ENCODE assay signal across 24 cellular contexts in genomic region chr4:73189274-73189810, GRCh38.
DNase-seq lines count a peak whose midpoint lies in the region; ATAC-seq, FAIRE-seq and TF ChIP-seq lines count a peak whose summit lies in the region.
"Had no signal": no experiment of that assay in that cellular context is flagged by ENCODE, and none has a peak within 500 bp of the region (broad histone marks: within the 10 kb centered on the region; RNA-seq: fewer than 3 reads in every experiment).

No MANE protein-coding gene starts in this region.

- H3K27ac Mint-ChIP-seq in activated naive CD4-positive, alpha-beta T cell treated with anti-CD3 and anti-CD28 coated beads, Interleukin-2, amount 10 ng/mL, durations not matched to agents 7 days and 5 days, result no peak overlapping the region
- H3K27ac Mint-ChIP-seq in progenitor cell of endocrine pancreas, result no peak overlapping the region

- no peak overlapping the region for H3K4me2 ChIP-seq in HepG2 (ENCODE audit: low read depth, low read length)
- no peak overlapping the region for H3K4me2 ChIP-seq in smooth muscle cell
- H3K4me2 ChIP-seq: KMS-11, PC-9 had no signal

- POLR2A ChIA-PET in HepG2 (lab: Yijun Ruan, JAX), result no interaction called here

- no peaks in the 10 kb centered on the region for H3K27me3 Mint-ChIP-seq in activated naive CD4-positive, alpha-beta T cell treated with anti-CD3 and anti-CD28 coated beads, Interleukin-2, amount 10 ng/mL, durations not matched to agents 7 days and 5 days
- no peaks in the 10 kb centered on the region for H3K27me3 Mint-ChIP-seq in progenitor cell of endocrine pancreas
- H3K27me3 Mint-ChIP-seq: CD4-positive, CD25-positive, alpha-beta regulatory T cell had no signal

- no peak overlapping the region for H3K4me3 Mint-ChIP-seq in activated naive CD4-positive, alpha-beta T cell treated with anti-CD3 and anti-CD28 coated beads, Interleukin-2, amount 10 ng/mL, durations not matched to agents 7 days and 5 days
- H3K4me3 Mint-ChIP-seq in progenitor cell of endocrine pancreas (ENCODE audit: low read depth), result no peak overlapping the region
- H3K4me3 Mint-ChIP-seq: CD4-positive, CD25-positive, alpha-beta regulatory T cell had no signal

- in situ Hi-C loops in HepG2 (cut with HindIII; ENCODE audit: extremely low pct_ligation_motif_present, low pct_unique_long_range_greater_than_20kb), result no loop called here

- intact Hi-C loops in HepG2 (cut with micrococcal nuclease; ENCODE audit: unreplicated experiment) (no loop called here), right lobe of liver (cut with DNase I) (no loop called here)

- peaks cover 7% of the 10 kb centered on the region for H3K4me1 Mint-ChIP-seq in activated naive CD4-positive, alpha-beta T cell treated with anti-CD3 and anti-CD28 coated beads, Interleukin-2, amount 10 ng/mL, durations not matched to agents 7 days and 5 days
- H3K4me1 Mint-ChIP-seq in progenitor cell of endocrine pancreas (ENCODE audit: low read depth), result peaks cover 3% of the 10 kb centered on the region

- no peaks in the 10 kb centered on the region for H3K9me3 Mint-ChIP-seq in activated naive CD4-positive, alpha-beta T cell treated with anti-CD3 and anti-CD28 coated beads, Interleukin-2, amount 10 ng/mL, durations not matched to agents 7 days and 5 days
- peaks cover 10% of the 10 kb centered on the region for H3K9me3 Mint-ChIP-seq in progenitor cell of endocrine pancreas (ENCODE audit: low read depth)
- H3K9me3 Mint-ChIP-seq: CD4-positive, CD25-positive, alpha-beta regulatory T cell had no signal

- no peaks in the 10 kb centered on the region for H3K4me1 ChIP-seq in HepG2 (ENCODE audit: insufficient read depth, low read length)
- H3K4me1 ChIP-seq in right lobe of liver, result no peaks in the 10 kb centered on the region
- H3K4me1 ChIP-seq in smooth muscle cell (ENCODE audit: low read depth), result no peaks in the 10 kb centered on the region
- H3K4me1 ChIP-seq: BE2C, Caco-2 had no signal

- H3K4me3 ChIP-seq in HepG2 (replicated peaks in 1 of 3; ENCODE audit: insufficient read depth in 1 of 3, low read depth in 2 of 3, low read length in 3 of 3), result no peak overlapping the region
- no peak overlapping the region for H3K4me3 ChIP-seq in right lobe of liver
- no peak overlapping the region for H3K4me3 ChIP-seq in smooth muscle cell
- H3K4me3 ChIP-seq: PC-9 had no signal

- H3K9ac ChIP-seq in HepG2 (ENCODE audit: insufficient read depth, low read depth, low read length), result no peak overlapping the region
- no peak overlapping the region for H3K9ac ChIP-seq in smooth muscle cell (ENCODE audit: low read depth)
- H3K9ac ChIP-seq: KMS-11 had no signal

- TF ChIP-seq POLR2A in HepG2 (IDR thresholded peaks at IDR 0.05; ENCODE audit: insufficient read depth in 1 of 2, low read depth in 2 of 2, low read length in 2 of 2) (no peak), right lobe of liver (IDR thresholded peaks at IDR 0.05) (no peak)

- H4K20me1 ChIP-seq in HepG2 (ENCODE audit: insufficient read depth, low read length), result peaks cover 20% of the 10 kb centered on the region
- H4K20me1 ChIP-seq in smooth muscle cell (ENCODE audit: low read depth), result peaks cover 99% of the 10 kb centered on the region

- TF ChIP-seq CTCF in HepG2 (CRISPR knock-in tag; IDR thresholded peaks at IDR 0.05), result no peak
- no peak for TF ChIP-seq CTCF in right lobe of liver (IDR thresholded peaks at IDR 0.05)
- no peak for TF ChIP-seq CTCF in smooth muscle cell (IDR thresholded peaks at IDR 0.05; ENCODE audit: borderline replicate concordance, insufficient read depth, poor library complexity, severe bottlenecking)
- no peak for TF ChIP-seq CTCF in progenitor cell of endocrine pancreas (IDR thresholded peaks at IDR 0.05; ENCODE audit: unreplicated experiment)

- BruUV-seq in HepG2 (replicated peaks; lab: Mats Ljungman, UMichigan), result no TSS peak

- TF ChIP-seq EP300 in HepG2 (IDR thresholded peaks at IDR 0.05; ENCODE audit: low read depth in 2 of 2, low read length in 2 of 2) (no peak), HepG2 (CRISPR knock-in tag; IDR thresholded peaks at IDR 0.05; ENCODE audit: borderline replicate concordance) (no peak)

- peaks cover 13% of the 10 kb centered on the region for H3K36me3 Mint-ChIP-seq in activated naive CD4-positive, alpha-beta T cell treated with anti-CD3 and anti-CD28 coated beads, Interleukin-2, amount 10 ng/mL, durations not matched to agents 7 days and 5 days
- H3K36me3 Mint-ChIP-seq in progenitor cell of endocrine pancreas (ENCODE audit: insufficient read depth), result peaks cover 14% of the 10 kb centered on the region

- H3K36me3 ChIP-seq in HepG2 (replicated peaks in 1 of 2; ENCODE audit: control insufficient read depth in 1 of 2, insufficient read depth in 2 of 2, low read length in 2 of 2) (peaks cover 3 to 30% of the 10 kb centered on the region in 2 experiments; a peak in 3 of 5 replicates), right lobe of liver (no peaks in the 10 kb centered on the region), smooth muscle cell (ENCODE audit: low read depth) (peaks cover 8% of the 10 kb centered on the region)

- no peak for FAIRE-seq in HepG2 (lab: Jason Lieb, UNC)
- FAIRE-seq: GM12892, GM18507 had no signal

- TF ChIP-seq RAD21 in HepG2 (CRISPR knock-in tag; IDR thresholded peaks at IDR 0.05), result no peak

- peaks cover 94% of the 10 kb centered on the region for H3K79me2 ChIP-seq in HepG2 (ENCODE audit: insufficient read depth, low read length)
- H3K79me2 ChIP-seq in smooth muscle cell (ENCODE audit: low read depth), result peaks cover 100% of the 10 kb centered on the region

- H3K27me3 ChIP-seq in HepG2 (ENCODE audit: control insufficient read depth in 1 of 2, insufficient read depth in 2 of 2, low read length in 2 of 2) (no peaks in the 10 kb centered on the region), right lobe of liver (no peaks in the 10 kb centered on the region), smooth muscle cell (ENCODE audit: low read depth) (no peaks in the 10 kb centered on the region)
- H3K27me3 ChIP-seq: BE2C had no signal

- H3K27ac ChIP-seq in HepG2 (ENCODE audit: extremely low read length, insufficient read depth, low read length) (no peak overlapping the region), right lobe of liver (no peak overlapping the region), smooth muscle cell (ENCODE audit: low read depth) (peak overlapping the region; percentile 3)
- H3K27ac ChIP-seq: KMS-11, PC-9, RWPE1 had no signal

- H3K9me3 ChIP-seq in HepG2 (ENCODE audit: low read length), result no peaks in the 10 kb centered on the region
- H3K9me3 ChIP-seq in right lobe of liver, result no peaks in the 10 kb centered on the region
- no peaks in the 10 kb centered on the region for H3K9me3 ChIP-seq in smooth muscle cell (replicated peaks; ENCODE audit: low read depth)
- H3K9me3 ChIP-seq: BE2C, Caco-2 had no signal

- DNase-seq in HepG2 (ENCODE audit: low spot score) (no peak), right lobe of liver (no peak), astrocyte of the hippocampus (ENCODE audit: low read depth, low spot score) (peak; percentile 22), iris pigment epithelial cell (ENCODE audit: low read depth) (peak; percentile 50), smooth muscle cell (lab: John Stamatoyannopoulos, UW; ENCODE audit: unreplicated experiment) (no peak), progenitor cell of endocrine pancreas (ENCODE audit: low spot score, unreplicated experiment) (no peak), HT-29 (ENCODE audit: low spot score) (no peak)
- no peak for DNase-seq in activated naive CD4-positive, alpha-beta T cell treated with anti-CD3 and anti-CD28 coated beads, Interleukin-2, amount 10 ng/mL, durations not matched to agents 7 days and 5 days
- DNase-seq: BE2C; Caco-2; CD4-positive, CD25-positive, alpha-beta regulatory T cell; GF-D8; GOT3; MV-4-11; NCI-H187; NCI-H2227 treated with DMSO at 0.1 percent for 48 hours; NCI-H524; PC-9; SIG-M5 had no signal

- WGBS in HepG2 (ENCODE audit: low lambda C conversion rate), result 99% methylated on average over 9 of the region's 9 CpGs
- WGBS in right lobe of liver (ENCODE audit: insufficient coverage, low coverage, low lambda C conversion rate, missing lambda C conversion rate), result 90% methylated on average over 7 of the region's 9 CpGs
- 76% methylated on average over 9 of the region's 9 CpGs for WGBS in smooth muscle cell (ENCODE audit: low lambda C conversion rate)

- peaks cover 8% of the 10 kb centered on the region for H3F3A ChIP-seq in smooth muscle cell (ENCODE audit: low read depth)

- H2AFZ ChIP-seq in HepG2 (ENCODE audit: low read length) (no peak overlapping the region), smooth muscle cell (ENCODE audit: low read depth) (no peak overlapping the region)
- H2AFZ ChIP-seq: PC-9 had no signal

- ATAC-seq in HepG2, result no peak
- no peak for ATAC-seq in right lobe of liver
- ATAC-seq: HCT116 had no signal

- CTCF ChIA-PET in HepG2 (lab: Yijun Ruan, JAX; ENCODE audit: low intra/inter-chr PET ratio, low total read pairs), result no interaction called here
- CTCF ChIA-PET in activated naive CD4-positive, alpha-beta T cell treated with anti-CD3 and anti-CD28 coated beads, Interleukin-2, amount 10 ng/mL, durations not matched to agents 7 days and 5 days (lab: Charles Lee), result no interaction called here

TF ChIP-seq in HepG2, 621 proteins besides CTCF, POLR2A, EP300 and RAD21:
- TF ChIP-seq SP1 (IDR thresholded peaks at IDR 0.05), result no peak
- TF ChIP-seq SP1 (CRISPR knock-in tag; IDR thresholded peaks at IDR 0.05), result no peak
- peak; percentile 23 for TF ChIP-seq AGO2 (optimal IDR thresholded peaks at IDR 0.05; ENCODE audit: low read depth, low read length)
- no peak for TF ChIP-seq ZNF569 (CRISPR knock-in tag; IDR thresholded peaks at IDR 0.05; ENCODE audit: borderline replicate concordance)

Comparison
In these comparisons a context has a peak if more than half of its experiments do, and no peak if none do; other contexts are left out.
1. DNase-seq: peak in astrocyte of the hippocampus (single experiment) and iris pigment epithelial cell (single experiment); none in HepG2 (single experiment), right lobe of liver (0 of 3), smooth muscle cell (single experiment), activated naive CD4-positive, alpha-beta T cell treated with anti-CD3 and anti-CD28 coated beads, Interleukin-2, amount 10 ng/mL, durations not matched to agents 7 days and 5 days (single experiment), progenitor cell of endocrine pancreas (single experiment) and HT-29 (single experiment).